8 cellular contexts compared by ENCODE assay signal in the genomic region with DNA sequence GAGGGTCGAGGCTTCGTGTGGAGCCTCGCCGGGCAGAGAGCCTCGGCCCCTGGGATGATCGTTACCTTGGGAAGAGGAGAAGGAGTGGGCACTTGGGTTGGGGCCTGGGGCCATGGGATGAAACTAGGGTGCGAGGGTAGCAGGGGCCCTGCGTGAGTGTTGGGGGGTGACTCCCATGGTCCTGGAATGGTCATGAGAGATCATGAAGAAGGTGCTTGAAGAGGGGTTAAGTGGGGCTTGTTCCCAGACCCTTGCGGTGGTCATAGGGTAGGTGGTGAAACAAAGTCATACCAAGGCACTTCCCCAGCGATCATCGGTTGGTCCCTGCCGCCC. TPM values are rescaled to one million over a fixed set of nuclear protein-coding genes. Genes with fewer than 3 reads are reported as not detected.
DNase-seq lines count a peak whose midpoint lies in the region; ATAC-seq, FAIRE-seq and TF ChIP-seq lines count a peak whose summit lies in the region.

No MANE protein-coding gene starts in this region.

- WGBS in thyroid gland, 2 donors: 18 to 22% methylated on average over 6 to 12 of the region's 12 CpGs

- ATAC-seq in DND-41 (ENCODE audit: insufficient read depth, low read depth) (no peak), HG02938 (IDR thresholded peaks at IDR 0.05; ENCODE audit: unreplicated experiment) (peak; percentile 10)

- H3K4me3 ChIP-seq in DND-41 (ENCODE audit: low read depth in 1 of 2, low read length in 2 of 2): peak overlapping the region; percentile 80 to 96
- H3K4me3 ChIP-seq in adipocyte (ENCODE audit: low read length): peak overlapping the region; percentile 87
- peak overlapping the region; percentile 35 to 66 (median 56) for H3K4me3 ChIP-seq in thyroid gland (replicated peaks in 1 of 3)

- TF ChIP-seq POLR2A in thyroid gland (IDR thresholded peaks at IDR 0.05): no peak
- no peak for TF ChIP-seq POLR2A in GM12892 (IDR thresholded peaks at IDR 0.05; ENCODE audit: low read depth, low read length)

- peak overlapping the region; percentile 98 for H3K4me2 ChIP-seq in DND-41 (ENCODE audit: insufficient read depth, low read length)

- TF ChIP-seq CTCF in DND-41 (IDR thresholded peaks at IDR 0.05; ENCODE audit: borderline replicate concordance, extremely low read depth, low read length, poor library complexity, severe bottlenecking) (no peak), thyroid gland (IDR thresholded peaks at IDR 0.05) (no peak)

- H3K27me3 ChIP-seq in DND-41 (ENCODE audit: insufficient read depth, low read length, poor library complexity): no peaks in the 10 kb centered on the region
- no peaks in the 10 kb centered on the region for H3K27me3 ChIP-seq in adipocyte (replicated peaks; ENCODE audit: control insufficient read depth, insufficient read depth, low read length)
- H3K27me3 ChIP-seq in layer of hippocampus (ENCODE audit: control insufficient read depth, insufficient read depth, low read length): no peaks in the 10 kb centered on the region
- H3K27me3 ChIP-seq in thyroid gland: no peaks in the 10 kb centered on the region

- peaks cover 12% of the 10 kb centered on the region for H3K79me2 ChIP-seq in DND-41 (ENCODE audit: insufficient read depth, low read length)

- H4K20me1 ChIP-seq in DND-41 (ENCODE audit: insufficient read depth, low read length): no peaks in the 10 kb centered on the region

- peak overlapping the region; percentile 82 for H3K9ac ChIP-seq in DND-41 (ENCODE audit: low read depth, low read length)
- H3K9ac ChIP-seq in adipocyte (ENCODE audit: low read length): peak overlapping the region; percentile 91

- H3K9me3 ChIP-seq in DND-41 (ENCODE audit: insufficient read depth, low read length, severe bottlenecking) (no peaks in the 10 kb centered on the region), adipocyte (ENCODE audit: control insufficient read depth, low read length) (no peaks in the 10 kb centered on the region), thyroid gland (no peaks in the 10 kb centered on the region)

- intact Hi-C loops in thyroid gland (cut with DNase I): no loop called here

- peak overlapping the region; percentile 93 for H2AFZ ChIP-seq in DND-41 (ENCODE audit: low read depth, low read length)

- H3K27ac ChIP-seq in DND-41 (ENCODE audit: low read length): peak overlapping the region; percentile 81
- peak overlapping the region; percentile 67 for H3K27ac ChIP-seq in layer of hippocampus (ENCODE audit: low read depth, low read length)
- H3K27ac ChIP-seq in thyroid gland: peak overlapping the region; percentile 55 to 72 (median 66)

- no peak for DNase-seq in DND-41
- DNase-seq in adipocyte (ENCODE audit: low read depth): peak; percentile 19
- DNase-seq in thyroid gland: no peak
- no peak for DNase-seq in C1 segment of cervical spinal cord (lab: John Stamatoyannopoulos, UW)
- no peak for DNase-seq in GM12892 (ENCODE audit: insufficient read length)
- DNase-seq in kidney glomerular epithelial cell (lab: John Stamatoyannopoulos, UW): no peak

- FAIRE-seq in GM12892 (lab: Jason Lieb, UNC): no peak

- H3K36me3 ChIP-seq in DND-41 (ENCODE audit: insufficient read depth, low read length): no peaks in the 10 kb centered on the region; the same call in 1 of the 2 replicates
- no peaks in the 10 kb centered on the region for H3K36me3 ChIP-seq in adipocyte (ENCODE audit: control insufficient read depth, insufficient read depth, low read length, severe bottlenecking)
- no peaks in the 10 kb centered on the region for H3K36me3 ChIP-seq in thyroid gland

- H3K4me1 ChIP-seq in DND-41 (ENCODE audit: insufficient read depth, low read length) (peaks cover 26% of the 10 kb centered on the region), adipocyte (ENCODE audit: control insufficient read depth, insufficient read depth, low read length) (peaks cover 23% of the 10 kb centered on the region), thyroid gland (peaks cover 25 to 32% of the 10 kb centered on the region in 2 donors)

RNA-seq across cellular contexts. Expression of gene CCS, which starts 0.3 kb away (rescaled TPM):
- 10 to 100 TPM; 22.7 to 48.5 (median 28.9) TPM for total RNA-seq in thyroid gland
- 32.9 TPM for polyA plus RNA-seq in GM12892 (2012; ENCODE audit: missing spikeins)

RNA-seq across cellular contexts. Expression of gene CCDC87, which starts 0.4 kb away (rescaled TPM):
- 1 to 10 TPM in 2 of 4 donors, under 1 TPM in 2; 0.92 to 2.1 (median 1.1) TPM for total RNA-seq in thyroid gland
- not detected for polyA plus RNA-seq in GM12892 (2012; ENCODE audit: missing spikeins)

RNA-seq across cellular contexts. Expression of gene RBM14, which starts 23.2 kb away (rescaled TPM):
- 10 to 100 TPM; 31.8 to 76.9 (median 62.9) TPM for total RNA-seq in thyroid gland
- 52.5 TPM for polyA plus RNA-seq in GM12892 (2012; ENCODE audit: missing spikeins)

RNA-seq across cellular contexts. Expression of gene CTSF, which starts 24.9 kb away (rescaled TPM):
- 10 to 100 TPM; 30.4 to 79.1 (median 64.6) TPM for total RNA-seq in thyroid gland
- 0.49 TPM for polyA plus RNA-seq in GM12892 (2012; ENCODE audit: missing spikeins)

RNA-seq across cellular contexts. Expression of gene RBM4, which starts 45.2 kb away (rescaled TPM):
- total RNA-seq in thyroid gland: 100 to 1,000 TPM; 104 to 147 (median 131) TPM
- polyA plus RNA-seq in GM12892 (2012; ENCODE audit: missing spikeins): 121 TPM
